19 cellular contexts compared by ENCODE assay signal in the genomic region with DNA sequence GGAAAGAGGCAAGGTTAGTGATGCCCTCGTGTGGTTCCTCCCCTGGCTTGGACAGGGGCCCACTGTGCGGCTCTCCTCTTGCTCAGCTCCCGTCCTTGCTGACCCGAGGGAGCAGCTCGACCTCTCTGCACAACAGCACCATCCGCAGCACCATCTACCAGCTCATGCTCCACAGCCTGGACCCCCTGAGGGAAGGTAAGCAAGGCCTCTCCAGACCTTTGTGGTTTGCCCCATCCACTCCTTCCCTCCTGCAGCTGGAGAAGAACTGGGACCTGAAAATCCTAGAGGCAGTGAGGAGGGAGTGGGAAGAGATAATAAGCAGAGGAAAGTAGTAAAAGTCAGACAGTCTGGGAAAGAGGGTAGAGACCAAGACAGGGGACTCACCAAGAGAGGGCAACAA.
"Had no signal": no experiment of that assay in that cellular context is flagged by ENCODE, and none has a peak within 500 bp of the region (broad histone marks: within the 10 kb centered on the region; RNA-seq: fewer than 3 reads in every experiment).

No MANE protein-coding gene starts in this region.

- H3K4me3 ChIP-seq: gastrocnemius medialis, heart right ventricle, psoas muscle, right lobe of liver, spleen had no signal

- ATAC-seq: effector memory CD8-positive, alpha-beta T cell; left lobe of liver; naive thymus-derived CD4-positive, alpha-beta T cell had no signal

- H3K36me3 ChIP-seq: esophagus muscularis mucosa, gastrocnemius medialis, heart right ventricle, neutrophil, right lobe of liver, spleen had no signal

- DNase-seq: effector memory CD8-positive, alpha-beta T cell; gastrocnemius medialis; heart right ventricle; mammary epithelial cell; naive thymus-derived CD4-positive, alpha-beta T cell; nephron progenitor cell; psoas muscle; retina; right lobe of liver; spleen; stimulated activated CD4-positive, alpha-beta T cell treated with anti-CD3 and anti-CD28 coated beads, Interleukin-15, amount 100 ng/mL, for 24 hours; stimulated activated CD4-positive, alpha-beta T cell treated with anti-CD3 and anti-CD28 coated beads, Interleukin-1b, Interleukin-23, amount 100 ng/mL, for 48 hours; stimulated activated CD4-positive, alpha-beta T cell treated with anti-CD3 and anti-CD28 coated beads, Interleukin-4, amount 100 ng/mL, for 24 hours; stimulated activated naive B cell treated with anti-CD40 and anti-IgM and Interleukin-4, amounts not matched to agents 10 μg/mL and 1 μg/mL and 100 μg/mL, for 72 hours had no signal

- H3K27ac ChIP-seq: epithelial cell of prostate, esophagus muscularis mucosa, gastrocnemius medialis, heart right ventricle, neutrophil, psoas muscle, right lobe of liver, spleen had no signal

- H3K9me3 ChIP-seq: esophagus muscularis mucosa, gastrocnemius medialis, heart right ventricle, neutrophil, psoas muscle, right lobe of liver, spleen had no signal

- H3K4me1 ChIP-seq: gastrocnemius medialis, right lobe of liver had no signal

- H3K36me3 Mint-ChIP-seq: type B pancreatic cell had no signal

- H3K4me3 Mint-ChIP-seq: nephron progenitor cell; stimulated activated naive B cell treated with anti-CD40 and anti-IgM and Interleukin-4, amounts not matched to agents 10 μg/mL and 1 μg/mL and 100 μg/mL, for 72 hours; type B pancreatic cell had no signal

- H3K27ac Mint-ChIP-seq: nephron progenitor cell; stimulated activated naive B cell treated with anti-CD40 and anti-IgM and Interleukin-4, amounts not matched to agents 10 μg/mL and 1 μg/mL and 100 μg/mL, for 72 hours; type B pancreatic cell had no signal

- H3K9me3 Mint-ChIP-seq: effector memory CD8-positive, alpha-beta T cell; naive thymus-derived CD4-positive, alpha-beta T cell; nephron progenitor cell; stimulated activated naive B cell treated with anti-CD40 and anti-IgM and Interleukin-4, amounts not matched to agents 10 μg/mL and 1 μg/mL and 100 μg/mL, for 72 hours; type B pancreatic cell had no signal

- H3K27me3 ChIP-seq: esophagus muscularis mucosa, gastrocnemius medialis, heart right ventricle, neutrophil, right lobe of liver, spleen had no signal
